In the genomic region with DNA sequence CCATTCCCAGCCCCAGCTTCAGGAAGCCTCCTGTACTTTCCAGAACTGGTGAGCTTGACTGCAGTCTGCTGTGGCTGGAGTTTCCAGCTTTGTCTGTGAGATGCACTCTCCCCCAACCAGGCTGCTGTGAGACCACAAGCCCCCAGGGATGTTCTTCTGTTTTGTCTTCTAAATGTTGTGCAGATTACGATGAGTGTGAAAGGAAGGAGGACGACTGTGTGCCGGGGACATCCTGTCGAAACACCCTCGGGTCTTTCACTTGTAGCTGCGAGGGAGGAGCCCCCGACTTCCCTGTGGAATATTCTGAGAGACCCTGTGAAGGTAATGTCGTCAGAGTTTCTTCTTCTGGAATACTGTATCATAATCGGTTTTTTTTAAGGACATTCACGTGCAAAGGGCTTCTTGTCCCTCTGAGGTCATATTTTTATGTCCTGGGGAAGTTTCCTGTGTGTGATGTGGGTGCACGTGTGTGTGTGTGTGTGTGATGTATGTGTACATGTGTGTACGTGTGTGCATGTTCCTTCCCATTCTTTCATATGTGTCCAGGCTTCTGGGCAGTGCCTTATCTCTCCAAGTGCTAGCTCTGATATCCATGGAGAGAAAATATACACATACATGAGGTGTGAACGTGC, we compare ENCODE assay signal across 1 cellular context.
TF ChIP-seq lines count a peak whose summit lies in the region.

No MANE protein-coding gene starts in this region.

TF ChIP-seq in GM12878, 131 proteins besides CTCF, POLR2A, EP300 and RAD21:
- peak; percentile 55 to 73; a peak in 3 of 4 replicates for TF ChIP-seq BHLHE40 (IDR thresholded peaks at IDR 0.05; ENCODE audit: borderline replicate concordance in 1 of 2, low read depth in 2 of 2, low read length in 1 of 2)
- TF ChIP-seq NR2C1 (IDR thresholded peaks at IDR 0.05) = no peak
TF ChIP-seq in GM12878: peak in this region for 1.
